Comparison of ENCODE assay signal across 8 cellular contexts in the genomic region with DNA sequence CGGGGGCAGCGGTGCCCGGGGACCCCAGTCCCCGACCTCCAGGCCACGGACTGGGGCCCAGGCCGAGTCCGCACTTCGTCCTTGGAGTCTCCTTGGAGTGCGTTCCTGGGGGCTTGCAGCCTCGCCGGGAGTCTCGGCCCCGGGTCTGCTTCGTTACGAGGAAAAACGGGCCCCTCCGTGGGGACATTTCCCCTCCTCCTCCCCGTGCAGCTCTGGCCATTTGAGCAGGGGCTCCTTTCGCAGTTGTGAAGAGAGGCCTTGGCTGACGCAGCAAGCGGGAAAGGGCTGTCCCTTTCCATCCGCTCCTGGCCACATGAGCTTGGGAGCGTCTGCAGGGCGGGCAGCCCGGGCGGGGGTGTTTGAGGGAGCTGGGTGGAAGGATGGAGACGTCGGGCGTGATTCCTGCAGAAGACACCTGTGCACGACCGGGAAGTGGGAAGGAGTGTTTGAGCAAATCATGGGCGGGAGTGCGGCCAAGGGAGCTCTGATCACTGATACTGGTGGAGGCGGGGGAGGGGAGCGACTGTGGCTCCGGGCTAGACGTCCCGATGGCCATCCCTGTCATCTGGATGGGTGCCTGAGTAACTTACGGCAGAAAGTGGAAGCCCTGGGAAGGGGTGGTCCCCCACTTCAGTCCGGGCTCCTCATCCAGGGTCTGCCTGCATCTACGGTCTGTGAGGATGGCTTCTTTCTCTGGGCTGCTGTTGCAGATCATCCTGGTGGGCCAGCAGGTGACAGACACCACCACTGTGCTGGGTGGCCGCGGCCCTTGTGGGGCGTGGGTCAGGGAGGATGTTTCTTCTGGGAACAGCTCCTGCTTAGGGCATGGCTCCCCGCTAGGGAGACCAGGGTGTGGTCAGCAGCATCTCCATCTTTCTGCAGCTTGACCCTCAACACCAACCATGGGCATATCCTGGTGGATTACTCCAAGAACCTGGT. TPM values are rescaled to one million over a fixed set of nuclear protein-coding genes. Genes with fewer than 3 reads are reported as not detected.
DNase-seq lines count a peak whose midpoint lies in the region; ATAC-seq and TF ChIP-seq lines count a peak whose summit lies in the region.

No MANE protein-coding gene starts in this region.

- H3K4me3 ChIP-seq in AG04450 (ENCODE audit: low read depth, low read length) = peak overlapping the region; percentile 80
- peak overlapping the region; percentile 76 to 84 for H3K4me3 ChIP-seq in neutrophil (ENCODE audit: low read depth in 1 of 2, low read length in 1 of 2)

- H3K9me3 ChIP-seq in AG04450 (ENCODE audit: control insufficient read depth, insufficient read depth, low read length) (no peaks in the 10 kb centered on the region), neutrophil (no peaks in the 10 kb centered on the region)

- H3K9me3 Mint-ChIP-seq in activated naive CD4-positive, alpha-beta T cell treated with anti-CD3 and anti-CD28 coated beads, Interleukin-2, amount 50 U/mL, for 72 hours = no peaks in the 10 kb centered on the region

- peak; percentile 22 for ATAC-seq in GM18511 (IDR thresholded peaks at IDR 0.05; ENCODE audit: unreplicated experiment)
- ATAC-seq in activated naive CD4-positive, alpha-beta T cell treated with anti-CD3 and anti-CD28 coated beads, Interleukin-2, amount 50 U/mL, for 72 hours = peak in 1 of 2 donors; percentile 44
- no peak for ATAC-seq in GM18517 (IDR thresholded peaks at IDR 0.05; ENCODE audit: unreplicated experiment)
- ATAC-seq in HG03139 (IDR thresholded peaks at IDR 0.05; ENCODE audit: unreplicated experiment) = no peak

- H3K27ac Mint-ChIP-seq in activated naive CD4-positive, alpha-beta T cell treated with anti-CD3 and anti-CD28 coated beads, Interleukin-2, amount 50 U/mL, for 72 hours = peak overlapping the region; percentile 73 to 97

- peaks cover 14% of the 10 kb centered on the region for H3K36me3 ChIP-seq in neutrophil

- CTCF ChIA-PET in AG04450 (lab: Charles Lee) = interaction anchor here (1.5 kb wide), 1 partner anchor 20 kb away, joined by 3 read pairs; no protein-coding TSS in a partner anchor

- H3K4me1 ChIP-seq in neutrophil (ENCODE audit: control insufficient read depth in 1 of 2, insufficient read depth in 1 of 2, low read depth in 1 of 2, low read length in 1 of 2) = peaks cover 46 to 61% of the 10 kb centered on the region in 2 experiments

- POLR2A ChIA-PET in AG04450 (lab: Yijun Ruan, JAX) = interaction anchor here (0.7 to 1.1 kb wide), 3 partner anchors 85 to 133 kb away, joined by 4 to 5 read pairs (median 5); no protein-coding TSS in a partner anchor

- H3K27ac ChIP-seq in AG04450 (ENCODE audit: low read depth, low read length) = no peak overlapping the region
- H3K27ac ChIP-seq in neutrophil = peak overlapping the region; percentile 81

- TF ChIP-seq CTCF in AG04450 (IDR thresholded peaks at IDR 0.05; ENCODE audit: low read depth, low read length) = no peak
- TF ChIP-seq CTCF in neutrophil (IDR thresholded peaks at IDR 0.05) = no peak

- DNase-seq in AG04450 (ENCODE audit: low read depth, low spot score) (no peak), NCI-H1105 (lab: John Stamatoyannopoulos, UW) (peak; percentile 24), glomerular visceral epithelial cell (ENCODE audit: extremely low spot score) (peak; percentile 29)
- DNase-seq in activated naive CD4-positive, alpha-beta T cell treated with anti-CD3 and anti-CD28 coated beads, Interleukin-2, amount 50 U/mL, for 72 hours (ENCODE audit: low spot score in 2 of 2) = peak in 1 of 2 donors; percentile 70

- H3K27me3 ChIP-seq in AG04450 (ENCODE audit: control insufficient read depth, insufficient read depth, low read length) = no peaks in the 10 kb centered on the region
- no peaks in the 10 kb centered on the region for H3K27me3 ChIP-seq in neutrophil

- H3K36me3 Mint-ChIP-seq in activated naive CD4-positive, alpha-beta T cell treated with anti-CD3 and anti-CD28 coated beads, Interleukin-2, amount 50 U/mL, for 72 hours = peaks cover 40 to 47% of the 10 kb centered on the region in 2 donors

RNA-seq across cellular contexts. Expression of a gene that starts 0.7 kb away (rescaled TPM):
- polyA plus RNA-seq in AG04450 (2011; rRNA removed) = 140 and 141 TPM in 2 replicates
- 252 and 311 TPM in 2 replicates for polyA minus RNA-seq in AG04450 (2011; rRNA and poly(A)+ RNA removed)
- 100 to 1,000 TPM; 359 to 904 TPM for total RNA-seq in activated naive CD4-positive, alpha-beta T cell treated with anti-CD3 and anti-CD28 coated beads, Interleukin-2, amount 50 U/mL, for 72 hours

RNA-seq across cellular contexts. Expression of a gene that starts 38.5 kb away (rescaled TPM):
- polyA plus RNA-seq in AG04450 (2011; rRNA removed) = 11.3 and 14.0 TPM in 2 replicates
- 10.9 and 12.3 TPM in 2 replicates for polyA minus RNA-seq in AG04450 (2011; rRNA and poly(A)+ RNA removed)
- 10 to 100 TPM; 18.0 to 32.8 TPM for total RNA-seq in activated naive CD4-positive, alpha-beta T cell treated with anti-CD3 and anti-CD28 coated beads, Interleukin-2, amount 50 U/mL, for 72 hours
